Comparison of ENCODE assay signal across 18 cellular contexts in the genomic region with DNA sequence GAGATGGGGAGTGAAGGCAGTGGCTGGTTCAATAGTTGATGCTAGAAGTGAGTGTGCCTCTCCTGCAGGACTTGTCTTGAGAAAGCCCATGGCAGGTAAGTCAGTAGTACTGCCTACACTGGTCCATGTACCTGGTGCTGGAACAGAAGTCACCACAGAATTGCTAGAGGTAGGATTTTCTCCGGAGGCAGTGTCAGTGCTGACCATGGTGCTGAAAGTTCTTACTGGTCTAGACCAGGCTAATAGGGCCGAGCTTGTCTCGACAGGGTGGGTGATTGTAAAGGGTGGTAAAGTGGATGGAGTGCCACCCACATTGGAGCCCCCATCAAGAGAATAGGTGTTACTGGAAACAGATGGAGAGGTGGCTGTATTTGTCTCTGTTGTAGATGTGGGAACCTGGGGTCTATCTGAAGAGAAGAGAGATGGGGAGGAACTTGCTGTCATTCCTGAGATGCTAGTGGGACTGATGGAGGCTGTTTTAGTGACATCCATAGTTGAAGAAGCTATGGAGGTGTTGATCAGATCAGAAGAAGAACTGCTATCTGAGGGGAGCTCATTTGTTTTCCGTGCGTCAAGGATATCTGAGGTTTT. TPM values are rescaled to one million over a fixed set of nuclear protein-coding genes. Genes with fewer than 3 reads are reported as not detected.
DNase-seq lines count a peak whose midpoint lies in the region; ATAC-seq, FAIRE-seq and TF ChIP-seq lines count a peak whose summit lies in the region.
"Had no signal": no experiment of that assay in that cellular context is flagged by ENCODE, and none has a peak within 500 bp of the region (broad histone marks: within the 10 kb centered on the region; RNA-seq: fewer than 3 reads in every experiment).

No MANE protein-coding gene starts in this region.

- no peaks in the 10 kb centered on the region for H3K27me3 ChIP-seq in mammary epithelial cell (ENCODE audit: insufficient read depth, low read length)
- no peaks in the 10 kb centered on the region for H3K27me3 ChIP-seq in NT2/D1 (ENCODE audit: insufficient read depth, insufficient read length)
- H3K27me3 ChIP-seq: BLaER1 had no signal

- H3K9me3 Mint-ChIP-seq in mesothelial cell of epicardium: peaks cover 49% of the 10 kb centered on the region

- intact Hi-C loops in mammary epithelial cell (cut with micrococcal nuclease): no loop called here

- CTCF ChIA-PET in mammary epithelial cell (lab: Charles Lee; ENCODE audit: low non-redundant PET): no interaction called here

- H3K9ac ChIP-seq in mammary epithelial cell (ENCODE audit: insufficient read depth, low read length) (no peak overlapping the region), NT2/D1 (ENCODE audit: insufficient read length, low read depth) (no peak overlapping the region)
- H3K9ac ChIP-seq: BLaER1 had no signal

- H3K4me1 ChIP-seq in mammary epithelial cell (ENCODE audit: insufficient read depth, low read length) (no peaks in the 10 kb centered on the region), NT2/D1 (ENCODE audit: insufficient read depth, insufficient read length) (no peaks in the 10 kb centered on the region)
- H3K4me1 ChIP-seq: BLaER1, esophagus squamous epithelium had no signal

- H3K27ac ChIP-seq in mammary epithelial cell (ENCODE audit: insufficient read depth, low read depth, low read length): no peak overlapping the region
- H3K27ac ChIP-seq: BLaER1, esophagus squamous epithelium, HL-60 had no signal

- H3K4me3 Mint-ChIP-seq in mesothelial cell of epicardium: no peak overlapping the region
- H3K4me3 Mint-ChIP-seq: stimulated activated effector memory CD8-positive, alpha-beta T cell treated with anti-CD3 and anti-CD28 coated beads, Interleukin-12 subunit alpha, Interleukin-12 subunit beta, amount 100 ng/mL, for 72 hours had no signal

- 33% methylated on average over 5 of the region's 5 CpGs for WGBS in mammary epithelial cell (ENCODE audit: low coverage, missing lambda C conversion rate)

- H3K79me2 ChIP-seq in mammary epithelial cell (ENCODE audit: insufficient read depth, low read length): no peaks in the 10 kb centered on the region

- DNase-seq in T47D (ENCODE audit: low read depth in 1 of 2, low spot score in 1 of 2): peak; percentile 51 to 91
- DNase-seq in mammary epithelial cell: no peak
- DNase-seq in NT2/D1 (ENCODE audit: low read depth, low spot score): peak; percentile 28
- peak; percentile 7 for DNase-seq in dermis blood vessel endothelial cell
- DNase-seq in urothelium cell line (ENCODE audit: low spot score): peak; percentile 45
- DNase-seq in stimulated activated naive CD8-positive, alpha-beta T cell treated with anti-CD3 and anti-CD28 coated beads, Interleukin-15, Interleukin-2, amounts not matched to agents 100 U/mL and 50 U/mL, for 24 hours: no peak
- no peak for DNase-seq in mesothelial cell of epicardium (ENCODE audit: low spot score in 2 of 2, unreplicated experiment in 2 of 2)
- DNase-seq: activated naive CD4-positive, alpha-beta T cell treated with Interleukin-2 at 50 U/mL for 16 hours; esophagus squamous epithelium; NCI-H146; NCI-H82; stimulated activated CD4-positive, alpha-beta T cell treated with anti-CD3 and anti-CD28 coated beads, Interleukin-2, amount 100 ng/mL, for 24 hours had no signal

- ATAC-seq in stimulated activated naive CD8-positive, alpha-beta T cell treated with anti-CD3 and anti-CD28 coated beads, Interleukin-15, Interleukin-2, amounts not matched to agents 100 U/mL and 50 U/mL, for 24 hours: no peak
- ATAC-seq in GM21526 (IDR thresholded peaks at IDR 0.05; ENCODE audit: low FRiP score, unreplicated experiment): no peak
- ATAC-seq: stimulated activated effector memory CD8-positive, alpha-beta T cell treated with anti-CD3 and anti-CD28 coated beads, Interleukin-12 subunit alpha, Interleukin-12 subunit beta, amount 100 ng/mL, for 72 hours had no signal

- peaks cover 18% of the 10 kb centered on the region for H3K9me3 ChIP-seq in mammary epithelial cell (replicated peaks; ENCODE audit: insufficient read depth, low read length)
- H3K9me3 ChIP-seq in NT2/D1 (ENCODE audit: insufficient read depth, low read length): no peaks in the 10 kb centered on the region
- H3K9me3 ChIP-seq: BLaER1, esophagus squamous epithelium had no signal

- no peaks in the 10 kb centered on the region for H4K20me1 ChIP-seq in mammary epithelial cell (ENCODE audit: insufficient read depth, low read length)
- H4K20me1 ChIP-seq: BLaER1 had no signal

- no peak overlapping the region for H3K27ac Mint-ChIP-seq in mesothelial cell of epicardium
- H3K27ac Mint-ChIP-seq: stimulated activated effector memory CD8-positive, alpha-beta T cell treated with anti-CD3 and anti-CD28 coated beads, Interleukin-12 subunit alpha, Interleukin-12 subunit beta, amount 100 ng/mL, for 72 hours had no signal

- no peaks in the 10 kb centered on the region for H3K4me1 Mint-ChIP-seq in mesothelial cell of epicardium
- H3K4me1 Mint-ChIP-seq: stimulated activated effector memory CD8-positive, alpha-beta T cell treated with anti-CD3 and anti-CD28 coated beads, Interleukin-12 subunit alpha, Interleukin-12 subunit beta, amount 100 ng/mL, for 72 hours had no signal

- H3K4me2 ChIP-seq in mammary epithelial cell (ENCODE audit: insufficient read depth, low read depth, low read length): no peak overlapping the region
- H3K4me2 ChIP-seq: BLaER1 had no signal

- dilution Hi-C loops in mammary epithelial cell (cut with HindIII; ENCODE audit: low sequenced_read_pairs): loop anchor here (5.0 to 25.0 kb wide), 3 partner anchors 41 to 311 kb away; no protein-coding TSS in a partner anchor

- no peak overlapping the region for H2AFZ ChIP-seq in mammary epithelial cell (ENCODE audit: low read depth, low read length)

- H3K36me3 ChIP-seq in mammary epithelial cell (ENCODE audit: insufficient read depth, low read length) (no peaks in the 10 kb centered on the region), NT2/D1 (ENCODE audit: insufficient read depth, insufficient read length, low read length) (no peaks in the 10 kb centered on the region)
- H3K36me3 ChIP-seq: BLaER1, esophagus squamous epithelium had no signal

- no TSS peak for BruUV-seq in mammary epithelial cell (replicated peaks; lab: Mats Ljungman, UMichigan)

- in situ Hi-C loops in T47D (cut with HindIII; ENCODE audit: low pct_unique_long_range_greater_than_20kb, low sequenced_read_pairs): no loop called here
- in situ Hi-C loops in mammary epithelial cell (cut with MboI; ENCODE audit: low sequenced_read_pairs in 2 of 2): no loop called here

- TF ChIP-seq CTCF in mammary epithelial cell (conservative IDR thresholded peaks at IDR 0.05 in 1 of 2, IDR thresholded peaks at IDR 0.05 in 1 of 2; ENCODE audit: extremely low read depth in 1 of 2, insufficient read depth in 1 of 2, low read depth in 1 of 2, low read length in 2 of 2): no peak
- no peak for TF ChIP-seq CTCF in mesothelial cell of epicardium (IDR thresholded peaks at IDR 0.05; ENCODE audit: unreplicated experiment)

- H3K4me3 ChIP-seq in mammary epithelial cell (replicated peaks in 1 of 3; ENCODE audit: insufficient read depth in 1 of 3, low read depth in 2 of 3, low read length in 3 of 3) (no peak overlapping the region), NT2/D1 (ENCODE audit: insufficient read length, low read depth) (no peak overlapping the region)
- H3K4me3 ChIP-seq: BLaER1, esophagus squamous epithelium had no signal

- no peak for FAIRE-seq in urothelium cell line (lab: Jason Lieb, UNC)
- FAIRE-seq: G401.6 had no signal

- no peaks in the 10 kb centered on the region for H3K36me3 Mint-ChIP-seq in mesothelial cell of epicardium

- H3K27me3 Mint-ChIP-seq in mesothelial cell of epicardium (ENCODE audit: low read depth): no peaks in the 10 kb centered on the region

RNA-seq across cellular contexts. Expression of a gene that starts 36.6 kb away (rescaled TPM):
- total RNA-seq in mammary epithelial cell: under 1 TPM; 0.17 to 0.26 TPM
- polyA plus RNA-seq in mammary epithelial cell: 0.01 TPM
- not detected for polyA minus RNA-seq in mammary epithelial cell
- total RNA-seq in dermis blood vessel endothelial cell: under 0.01 TPM in 1 of 2 replicates, not detected in the other
- total RNA-seq in mesothelial cell of epicardium: 0.60 to 1.1 TPM (median 0.66 TPM) in 3 replicates
- total RNA-seq: cerebellum had no signal

Comparison
In these comparisons a context has a peak if more than half of its experiments do, and no peak if none do; other contexts are left out.
1. DNase-seq: peak in T47D (2 of 2), NT2/D1 (single experiment), dermis blood vessel endothelial cell (single experiment) and urothelium cell line (single experiment); none in mammary epithelial cell (single experiment), stimulated activated naive CD8-positive, alpha-beta T cell treated with anti-CD3 and anti-CD28 coated beads, Interleukin-15, Interleukin-2, amounts not matched to agents 100 U/mL and 50 U/mL, for 24 hours (single experiment) and mesothelial cell of epicardium (0 of 2).